ENCODE assay signal across 10 cellular contexts in genomic region chr3:5553203-5553602, GRCh38.
"Had no signal": no experiment of that assay in that cellular context is flagged by ENCODE, and none has a peak within 500 bp of the region (broad histone marks: within the 10 kb centered on the region; RNA-seq: fewer than 3 reads in every experiment).

No MANE protein-coding gene starts in this region.

- H3K36me3 ChIP-seq: HAP-1 had no signal

- ATAC-seq: HCT116, HepG2 had no signal

- H2AFZ ChIP-seq: GM23248 had no signal

- H3K4me2 ChIP-seq: KMS-11 had no signal

- H3K9ac ChIP-seq: GM23248, KMS-11 had no signal

- H3K4me3 Mint-ChIP-seq: IgD-negative memory B cell had no signal

- H3K27ac Mint-ChIP-seq: IgD-negative memory B cell had no signal

- FAIRE-seq: HepG2 had no signal

- H3K27me3 Mint-ChIP-seq: IgD-negative memory B cell had no signal

- H3K27ac ChIP-seq: GM23248, HL-60, KMS-11 had no signal

- H3K4me1 Mint-ChIP-seq: IgD-negative memory B cell had no signal

- H3K9me3 ChIP-seq: HAP-1 had no signal

- H3K4me1 ChIP-seq: HAP-1 had no signal

- H3K4me3 ChIP-seq: GM23248, HAP-1 had no signal

- DNase-seq: GM23248, GOT3, H7, KBM-7 had no signal
